12 cellular contexts compared by ENCODE assay signal in the genomic region with DNA sequence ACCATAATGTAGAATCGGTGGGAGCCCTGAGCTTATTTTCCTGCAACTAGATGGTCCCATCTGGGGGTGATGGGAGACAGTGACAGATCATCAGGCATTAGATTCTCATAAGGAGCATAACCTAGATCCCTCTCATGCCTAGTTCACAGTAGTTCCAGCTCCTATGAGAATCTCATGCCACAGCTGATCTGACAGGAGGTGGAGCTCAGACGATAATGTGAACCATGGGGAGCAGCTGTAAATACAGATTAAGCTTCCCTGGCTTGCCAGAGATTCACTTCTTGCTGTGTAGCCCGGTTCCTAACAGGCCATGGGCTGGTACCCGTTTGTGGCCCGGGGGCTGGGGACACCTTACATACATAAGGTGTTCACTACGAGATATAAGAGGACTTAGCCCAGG. TPM values are rescaled to one million over a fixed set of nuclear protein-coding genes. Genes with fewer than 3 reads are reported as not detected.
DNase-seq lines count a peak whose midpoint lies in the region; ATAC-seq, FAIRE-seq and TF ChIP-seq lines count a peak whose summit lies in the region.
"Had no signal": no experiment of that assay in that cellular context is flagged by ENCODE, and none has a peak within 500 bp of the region (broad histone marks: within the 10 kb centered on the region; RNA-seq: fewer than 3 reads in every experiment).

No MANE protein-coding gene starts in this region.

- no peaks in the 10 kb centered on the region for H3K36me3 ChIP-seq in HepG2 (replicated peaks in 1 of 2; ENCODE audit: control insufficient read depth in 1 of 2, insufficient read depth in 2 of 2, low read length in 2 of 2)
- H3K36me3 ChIP-seq: uterus had no signal

- H3K4me1 Mint-ChIP-seq in WTC11, result peaks cover 28% of the 10 kb centered on the region

- peak overlapping the region; percentile 93 for H3K4me3 Mint-ChIP-seq in WTC11

- no peaks in the 10 kb centered on the region for H3K27me3 Mint-ChIP-seq in WTC11 (ENCODE audit: low read depth)

- no peaks in the 10 kb centered on the region for H3K36me3 Mint-ChIP-seq in WTC11

- H3K4me3 ChIP-seq in A549 (peak overlapping the region; percentile 86; the same call in 1 of the 3 replicates), HepG2 (replicated peaks in 1 of 3; ENCODE audit: insufficient read depth in 1 of 3, low read depth in 2 of 3, low read length in 3 of 3) (peak overlapping the region; percentile 79 to 91 (median 89); a peak in 5 of 6 replicates)

- TF ChIP-seq POLR2A in A549 (IDR thresholded peaks at IDR 0.05; ENCODE audit: low read length), result no peak
- no peak for TF ChIP-seq POLR2A in HepG2 (IDR thresholded peaks at IDR 0.05; ENCODE audit: insufficient read depth in 1 of 2, low read depth in 2 of 2, low read length in 2 of 2)

- ATAC-seq in A549, result no peak
- no peak for ATAC-seq in WTC11
- no peak for ATAC-seq in HepG2
- ATAC-seq in HG03025 (IDR thresholded peaks at IDR 0.05; ENCODE audit: low FRiP score, unreplicated experiment), result no peak
- ATAC-seq: activated CD4-positive, CD25-positive, alpha-beta regulatory T cell treated with anti-CD3 and anti-CD28 coated beads, Interleukin-2, amount 50 U/mL, for 24 hours had no signal

- CTCF ChIA-PET in A549 (lab: Yijun Ruan, JAX) (interaction anchor here (0.6 to 1.0 kb wide), 4 partner anchors 16 to 67 kb away, joined by 3 read pairs; no protein-coding TSS in a partner anchor), WTC11 (lab: Charles Lee) (no interaction called here), HepG2 (lab: Yijun Ruan, JAX; ENCODE audit: low intra/inter-chr PET ratio, low total read pairs) (no interaction called here)

- intact Hi-C loops in HepG2 (cut with micrococcal nuclease; ENCODE audit: unreplicated experiment), result no loop called here

- FAIRE-seq in A549 (lab: Jason Lieb, UNC), result no peak
- no peak for FAIRE-seq in HepG2 (lab: Jason Lieb, UNC)
- FAIRE-seq: bronchial epithelial cell had no signal

- H3K27ac ChIP-seq in A549 (peak overlapping the region; percentile 93 to 95), HepG2 (ENCODE audit: extremely low read length, insufficient read depth, low read length) (peak overlapping the region; percentile 98)

- BruUV-seq in HepG2 (replicated peaks; lab: Mats Ljungman, UMichigan), result no TSS peak

- peak overlapping the region; percentile 98 for H3K9ac ChIP-seq in HepG2 (ENCODE audit: insufficient read depth, low read depth, low read length)

- WGBS in A549 (ENCODE audit: missing lambda C conversion rate), result 81% methylated on average over 6 of the region's 6 CpGs
- WGBS in HepG2 (ENCODE audit: low lambda C conversion rate), result 49% methylated on average over 5 of the region's 6 CpGs

- peaks cover 29% of the 10 kb centered on the region for H3K4me1 ChIP-seq in A549
- H3K4me1 ChIP-seq in HepG2 (ENCODE audit: insufficient read depth, low read length), result peaks cover 30% of the 10 kb centered on the region

- TF ChIP-seq CTCF in A549 (IDR thresholded peaks at IDR 0.05) (no peak), WTC11 (IDR thresholded peaks at IDR 0.05) (no peak), HepG2 (CRISPR knock-in tag; IDR thresholded peaks at IDR 0.05) (no peak)

- peaks cover 0 to 3% of the 10 kb centered on the region in 2 experiments; a peak in 1 of 5 replicates for H3K27me3 ChIP-seq in HepG2 (ENCODE audit: control insufficient read depth in 1 of 2, insufficient read depth in 2 of 2, low read length in 2 of 2)
- H3K27me3 ChIP-seq: uterus had no signal

- TF ChIP-seq RAD21 in A549 (conservative IDR thresholded peaks at IDR 0.05 in 1 of 2, IDR thresholded peaks at IDR 0.05 in 1 of 2) (no peak), HepG2 (CRISPR knock-in tag; IDR thresholded peaks at IDR 0.05) (no peak)

- peak overlapping the region; percentile 94 for H3K4me2 ChIP-seq in A549
- peak overlapping the region; percentile 90 for H3K4me2 ChIP-seq in HepG2 (ENCODE audit: low read depth, low read length)

- TF ChIP-seq EP300 in A549 (IDR thresholded peaks at IDR 0.05) (no peak), HepG2 (IDR thresholded peaks at IDR 0.05; ENCODE audit: low read depth in 2 of 2, low read length in 2 of 2) (no peak), HepG2 (CRISPR knock-in tag; IDR thresholded peaks at IDR 0.05; ENCODE audit: borderline replicate concordance) (no peak)

- no peak overlapping the region for H2AFZ ChIP-seq in HepG2 (ENCODE audit: low read length)

- no peak for DNase-seq in A549 (ENCODE audit: low read depth in 1 of 2, low spot score in 1 of 2)
- peak; percentile 2 for DNase-seq in ELF-1 (ENCODE audit: low read depth, low spot score)
- DNase-seq in WTC11 (ENCODE audit: low spot score), result no peak
- DNase-seq in HepG2 (ENCODE audit: low spot score), result no peak
- DNase-seq in NCI-H524 treated with DMSO at 0.1 percent for 48 hours (lab: John Stamatoyannopoulos, UW), result no peak
- DNase-seq in NOMO-1 treated with DMSO at 0.1 percent for 48 hours (lab: John Stamatoyannopoulos, UW; ENCODE audit: unreplicated experiment), result no peak
- DNase-seq in HPDE6-E6E7 (ENCODE audit: extremely low spot score), result no peak
- DNase-seq: Kasumi-1, uterus had no signal

- no peak overlapping the region for H3K27ac Mint-ChIP-seq in WTC11

- peaks cover 47% of the 10 kb centered on the region for H3K79me2 ChIP-seq in HepG2 (ENCODE audit: insufficient read depth, low read length)

- POLR2A ChIA-PET in A549 (lab: Yijun Ruan, JAX), result no interaction called here
- POLR2A ChIA-PET in WTC11 (lab: Charles Lee), result no interaction called here
- POLR2A ChIA-PET in HepG2 (lab: Yijun Ruan, JAX), result no interaction called here

- in situ Hi-C loops in HepG2 (cut with HindIII; ENCODE audit: extremely low pct_ligation_motif_present, low pct_unique_long_range_greater_than_20kb), result no loop called here

- H3K9me3 ChIP-seq in A549 (no peaks in the 10 kb centered on the region), HepG2 (ENCODE audit: low read length) (no peaks in the 10 kb centered on the region)
- H3K9me3 ChIP-seq: uterus had no signal

- peaks cover 29% of the 10 kb centered on the region for H4K20me1 ChIP-seq in HepG2 (ENCODE audit: insufficient read depth, low read length)

- H3K9me3 Mint-ChIP-seq in WTC11, result peaks cover 4% of the 10 kb centered on the region; the same call in 1 of the 2 replicates

TF ChIP-seq in A549, 52 proteins besides CTCF, POLR2A, EP300 and RAD21 (continues in another document):
- no peak for TF ChIP-seq PHF8 (IDR thresholded peaks at IDR 0.05; ENCODE audit: borderline replicate concordance, low read depth)
- no peak for TF ChIP-seq CHD2 (IDR thresholded peaks at IDR 0.05; ENCODE audit: low read length, partially characterized antibody)
- TF ChIP-seq ZSCAN20 (CRISPR knock-in tag; IDR thresholded peaks at IDR 0.05), result no peak
- TF ChIP-seq CEBPB (IDR thresholded peaks at IDR 0.05), result no peak
- no peak for TF ChIP-seq MYC (IDR thresholded peaks at IDR 0.05; ENCODE audit: borderline replicate concordance, low read length)
- TF ChIP-seq HOXB13 (CRISPR knock-in tag; IDR thresholded peaks at IDR 0.05; ENCODE audit: low read depth), result no peak

TF ChIP-seq in WTC11, 78 proteins besides CTCF, POLR2A, EP300 and RAD21:
- TF ChIP-seq ESRRA (CRISPR knock-in tag; IDR thresholded peaks at IDR 0.05; ENCODE audit: borderline replicate concordance) (no peak), ZNF121 (CRISPR knock-in tag; IDR thresholded peaks at IDR 0.05) (0 out of 2 replicates have a peak, but pooled peaks have one; percentile 37)

TF ChIP-seq in HepG2, 621 proteins besides CTCF, POLR2A, EP300 and RAD21:
- TF ChIP-seq ZNF543 (CRISPR knock-in tag; IDR thresholded peaks at IDR 0.05) (0 out of 2 replicates have a peak, but pooled peaks have one; percentile 2), HDAC2 (CRISPR knock-in tag; IDR thresholded peaks at IDR 0.05) (no peak), GTF2F1 (IDR thresholded peaks at IDR 0.05; ENCODE audit: low read length) (no peak), SAP130 (CRISPR knock-in tag; IDR thresholded peaks at IDR 0.05; ENCODE audit: low read depth) (peak; percentile 12; the same call in 1 of the 2 replicates), ZNF775 (CRISPR knock-in tag; IDR thresholded peaks at IDR 0.05; ENCODE audit: borderline replicate concordance) (0 out of 2 replicates have a peak, but pooled peaks have one; percentile 8), SPEN (CRISPR knock-in tag; IDR thresholded peaks at IDR 0.05; ENCODE audit: low read depth) (no peak)

RNA-seq across cellular contexts. Expression of gene GOLGA4, which starts 1.2 kb away (rescaled TPM):
- polyA plus RNA-seq in A549 (2011; rRNA removed) (40.4 and 55.0 TPM in 2 replicates), A549 (2017; fragmentation: RNase III; extraction: RNeasy Plus Mini Kit Qiagen cat#74134 plus additional on column Dnase treatment) (23.3 to 26.9 TPM (median 24.2 TPM) in 3 replicates), HepG2 (2011; rRNA removed) (18.4 and 25.7 TPM in 2 replicates)
- polyA plus RNA-seq in A549 (2012; cell fraction: cytosol; rRNA removed), result 5.3 and 6.0 TPM in 2 replicates
- polyA plus RNA-seq in A549 (2012; cell fraction: nucleus; rRNA removed), result 5.1 and 6.2 TPM in 2 replicates
- polyA minus RNA-seq in A549 (2011; rRNA and poly(A)+ RNA removed), result 32.8 and 41.9 TPM in 2 replicates
- total RNA-seq in WTC11 (2021) (66.6 to 79.2 TPM (median 68.2 TPM) in 3 replicates), HepG2 (2016; rRNA removed; fragmentation: Illumina TruSeq; extraction: Trizol) (92.1 and 136 TPM in 2 replicates)
- 30.4 and 34.1 TPM in 2 replicates for total RNA-seq in HepG2 (2016; cell fraction: cytosol; rRNA removed; fragmentation: Illumina TruSeq; extraction: Trizol; ENCODE audit: low read depth)
- 91.2 and 133 TPM in 2 replicates for total RNA-seq in HepG2 (2016; cell fraction: insoluble cytoplasmic fraction; rRNA removed; fragmentation: Illumina TruSeq; extraction: Trizol)
- total RNA-seq in HepG2 (2016; cell fraction: membrane; rRNA removed; fragmentation: Illumina TruSeq; extraction: Trizol), result 66.7 and 85.3 TPM in 2 replicates
- total RNA-seq in HepG2 (2016; cell fraction: nucleus; rRNA removed; fragmentation: Illumina TruSeq; extraction: Trizol), result 121 and 139 TPM in 2 replicates
- 8.0 and 12.9 TPM in 2 replicates for polyA plus RNA-seq in HepG2 (2011; cell fraction: cytosol; rRNA removed)
- 15.2 and 17.6 TPM in 2 replicates for polyA plus RNA-seq in HepG2 (2011; cell fraction: nucleus; rRNA removed)
- 39.9 and 55.4 TPM in 2 replicates for polyA plus RNA-seq in HepG2 (2012)
- polyA plus RNA-seq in HepG2 (2016; cell fraction: cytosol; fragmentation: Illumina TruSeq; extraction: Trizol; ENCODE audit: low read depth), result 2.8 and 3.7 TPM in 2 replicates
- polyA plus RNA-seq in HepG2 (2016; cell fraction: insoluble cytoplasmic fraction; fragmentation: Illumina TruSeq; extraction: Trizol; ENCODE audit: low read depth), result 83.2 and 88.8 TPM in 2 replicates
- polyA plus RNA-seq in HepG2 (2016; cell fraction: membrane; fragmentation: Illumina TruSeq; extraction: Trizol; ENCODE audit: low read depth), result 12.0 and 14.4 TPM in 2 replicates
- 110 and 121 TPM in 2 replicates for polyA plus RNA-seq in HepG2 (2016; cell fraction: nucleus; fragmentation: Illumina TruSeq; extraction: Trizol; ENCODE audit: insufficient read depth, low read depth)
- polyA minus RNA-seq in HepG2 (2011; rRNA and poly(A)+ RNA removed; ENCODE audit: low replicate concordance), result 27.8 and 31.8 TPM in 2 replicates
- polyA minus RNA-seq in HepG2 (2011; cell fraction: cytosol; rRNA and poly(A)+ RNA removed), result 44.8 and 48.6 TPM in 2 replicates
- polyA minus RNA-seq in HepG2 (2011; cell fraction: nucleus; rRNA and poly(A)+ RNA removed), result 153 and 159 TPM in 2 replicates
